8 cellular contexts compared by ENCODE assay signal in genomic region chr2:12717988-12718661, GRCh38. TPM values are rescaled to one million over a fixed set of nuclear protein-coding genes. Genes with fewer than 3 reads are reported as not detected.
DNase-seq lines count a peak whose midpoint lies in the region; ATAC-seq and TF ChIP-seq lines count a peak whose summit lies in the region.

No MANE protein-coding gene starts in this region.

- H3K36me3 ChIP-seq in aorta (ENCODE audit: control insufficient read depth in 1 of 2, insufficient read depth in 2 of 2, low read length in 1 of 2), result no peaks in the 10 kb centered on the region

- H3K27ac Mint-ChIP-seq in activated CD8-positive, alpha-beta T cell treated with anti-CD3 and anti-CD28 coated beads, Interleukin-2, amount 10 ng/mL, durations not matched to agents 7 days and 5 days, result peak overlapping the region; percentile 90
- peak overlapping the region; percentile 97 for H3K27ac Mint-ChIP-seq in nephron progenitor cell

- H3K4me1 Mint-ChIP-seq in activated CD8-positive, alpha-beta T cell treated with anti-CD3 and anti-CD28 coated beads, Interleukin-2, amount 10 ng/mL, durations not matched to agents 7 days and 5 days (ENCODE audit: low read depth), result peaks cover 64% of the 10 kb centered on the region
- H3K4me1 Mint-ChIP-seq in nephron progenitor cell, result peaks cover 57% of the 10 kb centered on the region

- WGBS in aorta, 2 donors, result 0% methylated on average over 47 to 50 of the region's 50 CpGs

- no peaks in the 10 kb centered on the region for H3K9me3 Mint-ChIP-seq in activated CD8-positive, alpha-beta T cell treated with anti-CD3 and anti-CD28 coated beads, Interleukin-2, amount 10 ng/mL, durations not matched to agents 7 days and 5 days (ENCODE audit: insufficient read depth)
- no peaks in the 10 kb centered on the region for H3K9me3 Mint-ChIP-seq in nephron progenitor cell

- H3K27me3 ChIP-seq in aorta (ENCODE audit: control insufficient read depth in 1 of 2, insufficient read depth in 2 of 2, low read length in 1 of 2), result no peaks in the 10 kb centered on the region

- peak overlapping the region; percentile 81 for H3K27ac ChIP-seq in epithelial cell of prostate
- H3K27ac ChIP-seq in aorta (ENCODE audit: low read depth in 1 of 2, low read length in 2 of 2), result peak overlapping the region in 1 of 2 donors; percentile 37

- intact Hi-C loops in aorta (cut with DNase I), result loop anchor here (2.0 to 10.0 kb wide), 15 partner anchors 99 to 887 kb away; no protein-coding TSS in a partner anchor

- CTCF ChIA-PET in activated CD8-positive, alpha-beta T cell treated with anti-CD3 and anti-CD28 coated beads, Interleukin-2, amount 10 ng/mL, durations not matched to agents 7 days and 5 days (lab: Charles Lee), result interaction anchor here (0.7 to 4.1 kb wide), 26 partner anchors 7 to 939 kb away, joined by 3 to 51 read pairs (median 6); no protein-coding TSS in a partner anchor

- ATAC-seq in activated CD8-positive, alpha-beta T cell treated with anti-CD3 and anti-CD28 coated beads, Interleukin-2, amount 10 ng/mL, durations not matched to agents 7 days and 5 days, result peak; percentile 5
- ATAC-seq in aorta (ENCODE audit: low FRiP score), result no peak

- peak; percentile 4 for DNase-seq in DMS114 treated with DMSO at 0.1 percent for 48 hours (lab: John Stamatoyannopoulos, UW; ENCODE audit: unreplicated experiment)
- no peak for DNase-seq in LNCaP clone FGC (ENCODE audit: low read depth)
- peak; percentile 45 for DNase-seq in activated CD8-positive, alpha-beta T cell treated with anti-CD3 and anti-CD28 coated beads, Interleukin-2, amount 10 ng/mL, durations not matched to agents 7 days and 5 days
- DNase-seq in epithelial cell of prostate (ENCODE audit: low read depth, low spot score), result no peak
- DNase-seq in nephron progenitor cell, result peak; percentile 38
- DNase-seq in aorta, result no peak
- DNase-seq in GF-D8 (lab: John Stamatoyannopoulos, UW), result no peak
- DNase-seq in NCI-H446 (lab: John Stamatoyannopoulos, UW), result no peak

- H3K4me1 ChIP-seq in aorta (ENCODE audit: control insufficient read depth in 1 of 2, insufficient read depth in 2 of 2, low read length in 2 of 2), result no peaks in the 10 kb centered on the region

- TF ChIP-seq CTCF in LNCaP clone FGC (IDR thresholded peaks at IDR 0.05; ENCODE audit: control insufficient read depth, extremely low read depth, insufficient read depth) (no peak), nephron progenitor cell (IDR thresholded peaks at IDR 0.05) (no peak)

- H3K9me3 ChIP-seq in aorta (ENCODE audit: control insufficient read depth, low read length), result no peaks in the 10 kb centered on the region

- peak overlapping the region; percentile 99 for H3K4me3 Mint-ChIP-seq in activated CD8-positive, alpha-beta T cell treated with anti-CD3 and anti-CD28 coated beads, Interleukin-2, amount 10 ng/mL, durations not matched to agents 7 days and 5 days
- H3K4me3 Mint-ChIP-seq in nephron progenitor cell, result peak overlapping the region; percentile 99

- H3K36me3 Mint-ChIP-seq in activated CD8-positive, alpha-beta T cell treated with anti-CD3 and anti-CD28 coated beads, Interleukin-2, amount 10 ng/mL, durations not matched to agents 7 days and 5 days (ENCODE audit: low read depth), result peaks cover 51% of the 10 kb centered on the region
- H3K36me3 Mint-ChIP-seq in nephron progenitor cell (ENCODE audit: low read depth), result peaks cover 13% of the 10 kb centered on the region

- H3K4me3 ChIP-seq in LNCaP clone FGC (ENCODE audit: low read depth, low read length) (peak overlapping the region; percentile 50), aorta (ENCODE audit: low read length in 2 of 2) (peak overlapping the region; percentile 92 to 95)

- POLR2A ChIA-PET in activated CD8-positive, alpha-beta T cell treated with anti-CD3 and anti-CD28 coated beads, Interleukin-2, amount 10 ng/mL, durations not matched to agents 7 days and 5 days (lab: Charles Lee), result interaction anchor here (0.8 to 3.1 kb wide), 7 partner anchors 9 to 432 kb away, joined by 3 to 22 read pairs (median 5); no protein-coding TSS in a partner anchor

- H3K27me3 Mint-ChIP-seq in activated CD8-positive, alpha-beta T cell treated with anti-CD3 and anti-CD28 coated beads, Interleukin-2, amount 10 ng/mL, durations not matched to agents 7 days and 5 days (ENCODE audit: low read depth), result peaks cover 4% of the 10 kb centered on the region
- H3K27me3 Mint-ChIP-seq in nephron progenitor cell (ENCODE audit: low read depth, poor library complexity), result no peaks in the 10 kb centered on the region

RNA-seq across cellular contexts. Expression of gene TRIB2, which starts 1.4 kb away (rescaled TPM):
- 10 to 100 TPM; 52.7 to 57.7 TPM for total RNA-seq in activated CD8-positive, alpha-beta T cell treated with anti-CD3 and anti-CD28 coated beads, Interleukin-2, amount 10 ng/mL, durations not matched to agents 7 days and 5 days
- total RNA-seq in aorta, result 10 to 100 TPM; 39.7 to 63.4 TPM
- 10 to 100 TPM; 23.3 to 75.7 TPM for polyA plus RNA-seq in aorta

Comparison
In these comparisons a context has a peak if more than half of its experiments do, and no peak if none do; other contexts are left out.
1. DNase-seq: peak in DMS114 treated with DMSO at 0.1 percent for 48 hours (single experiment), activated CD8-positive, alpha-beta T cell treated with anti-CD3 and anti-CD28 coated beads, Interleukin-2, amount 10 ng/mL, durations not matched to agents 7 days and 5 days (single experiment) and nephron progenitor cell (single experiment); none in LNCaP clone FGC (single experiment), epithelial cell of prostate (single experiment), aorta (0 of 2), GF-D8 (single experiment) and NCI-H446 (0 of 2).